ENCODE assay signal across 5 cellular contexts in the genomic region with DNA sequence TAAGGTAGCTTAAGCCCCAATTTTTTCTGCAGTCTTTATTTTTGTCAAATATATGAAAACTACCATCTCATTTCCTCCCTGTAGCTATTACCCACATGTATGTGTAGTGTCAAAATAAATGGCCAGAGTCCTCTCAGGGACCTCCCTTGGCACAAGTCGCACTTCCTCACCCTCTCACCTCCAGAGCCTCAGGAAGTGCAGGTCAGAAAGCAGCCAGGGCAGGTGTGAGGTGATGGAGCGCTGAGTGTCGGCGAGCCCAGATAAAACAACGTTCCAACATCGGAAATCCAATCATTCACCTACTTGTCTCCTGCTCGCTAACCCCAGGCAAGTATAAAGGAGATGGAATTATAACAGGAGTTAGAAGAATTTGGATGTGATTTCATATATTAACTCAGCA.
"Had no signal": no experiment of that assay in that cellular context is flagged by ENCODE, and none has a peak within 500 bp of the region (broad histone marks: within the 10 kb centered on the region; RNA-seq: fewer than 3 reads in every experiment).

No MANE protein-coding gene starts in this region.

- H3K27ac ChIP-seq: HL-60 had no signal

- H3K36me3 Mint-ChIP-seq: IgD-negative memory B cell had no signal

- ATAC-seq: HepG2, K562 had no signal

- DNase-seq: IMR-90 had no signal

- H3K4me3 Mint-ChIP-seq: IgD-negative memory B cell had no signal

- H3K4me1 Mint-ChIP-seq: IgD-negative memory B cell had no signal

- H3K4me3 ChIP-seq: K562 had no signal
